ENCODE assay signal across 8 cellular contexts in genomic region chr1:181149326-181150000, GRCh38.
DNase-seq lines count a peak whose midpoint lies in the region; ATAC-seq and TF ChIP-seq lines count a peak whose summit lies in the region.

No MANE protein-coding gene starts in this region.

- no peak overlapping the region for H3K4me3 ChIP-seq in PC-9

- POLR2A ChIA-PET in activated CD4-positive, alpha-beta T cell treated with anti-CD3 and anti-CD28 coated beads for 36 hours (lab: Charles Lee) = interaction anchor here (0.6 to 0.8 kb wide), 4 partner anchors 10 to 60 kb away, joined by 3 read pairs; no protein-coding TSS in a partner anchor
- POLR2A ChIA-PET in PC-9 (lab: Charles Lee; ENCODE audit: unreplicated experiment) = interaction anchor here (0.6 kb wide), 1 partner anchor 72 kb away, joined by 6 read pairs; no protein-coding TSS in a partner anchor

- peak overlapping the region; percentile 42 for H3K4me3 Mint-ChIP-seq in activated CD4-positive, alpha-beta T cell treated with anti-CD3 and anti-CD28 coated beads for 36 hours

- peak; percentile 87 for DNase-seq in GF-D8 (lab: John Stamatoyannopoulos, UW)
- peak; percentile 71 for DNase-seq in HT1080 (ENCODE audit: low read depth)
- DNase-seq in activated CD4-positive, alpha-beta T cell treated with anti-CD3 and anti-CD28 coated beads for 36 hours = peak; percentile 87
- peak in 1 of 2 donors; percentile 47 for DNase-seq in left colon
- DNase-seq in hippocampal formation (lab: John Stamatoyannopoulos, UW) = no peak
- DNase-seq in dedifferentiated amniotic fluid mesenchymal stem cell (ENCODE audit: extremely low spot score) = no peak
- DNase-seq in PC-9 = no peak

- peaks cover 46% of the 10 kb centered on the region for H3K4me1 Mint-ChIP-seq in activated CD4-positive, alpha-beta T cell treated with anti-CD3 and anti-CD28 coated beads for 36 hours

- CTCF ChIA-PET in activated CD4-positive, alpha-beta T cell treated with anti-CD3 and anti-CD28 coated beads for 36 hours (lab: Charles Lee) = interaction anchor here (0.6 to 4.8 kb wide), 13 partner anchors 7 to 268 kb away, joined by 3 to 26 read pairs (median 4); partner anchors contain the start of gene STX6
- CTCF ChIA-PET in PC-9 (lab: Charles Lee) = no interaction called here

- H3K4me1 ChIP-seq in PC-9 (replicated peaks; ENCODE audit: insufficient read depth) = 0 out of 2 replicates have a peak, but pooled peaks cover 8% of the 10 kb centered on the region

- BruUV-seq in PC-9 (replicated peaks; lab: Mats Ljungman, UMichigan) = no TSS peak

- no peaks in the 10 kb centered on the region for H3K36me3 ChIP-seq in PC-9 (ENCODE audit: low read depth)

- H3K9me3 ChIP-seq in PC-9 (ENCODE audit: insufficient read depth, low read depth) = no peaks in the 10 kb centered on the region

- H3K27me3 Mint-ChIP-seq in activated CD4-positive, alpha-beta T cell treated with anti-CD3 and anti-CD28 coated beads for 36 hours = no peaks in the 10 kb centered on the region

- 0 out of 2 replicates have a peak, but pooled peaks cover 5% of the 10 kb centered on the region for H3F3A ChIP-seq in PC-9 (ENCODE audit: insufficient read depth, low read depth)

- ATAC-seq in GM21390 (IDR thresholded peaks at IDR 0.05; ENCODE audit: unreplicated experiment) (peak; percentile 82), left colon (peak; percentile 50)
- peak; percentile 98 for ATAC-seq in activated CD4-positive, alpha-beta T cell treated with anti-CD3 and anti-CD28 coated beads for 36 hours

- no peaks in the 10 kb centered on the region for H3K9me2 ChIP-seq in PC-9 (ENCODE audit: insufficient read depth)

- intact Hi-C loops in activated CD4-positive, alpha-beta T cell treated with anti-CD3 and anti-CD28 coated beads for 36 hours (cut with DNase I, micrococcal nuclease) = loop anchor here (2.0 to 10.0 kb wide), 3 partner anchors 17 to 515 kb away; partner anchors contain the start of gene XPR1 (in 2 of the 2)
- intact Hi-C loops in left colon (cut with DNase I, micrococcal nuclease) (loop anchor here in 1 of 2 donors (10.0 kb wide), 1 partner anchor 65 kb away; the partner anchor contains the start of gene IER5), PC-9 (cut with micrococcal nuclease; ENCODE audit: unreplicated experiment) (no loop called here)

- H3K27me3 ChIP-seq in PC-9 (ENCODE audit: insufficient read depth, low read depth) = no peaks in the 10 kb centered on the region

- H3K27ac Mint-ChIP-seq in activated CD4-positive, alpha-beta T cell treated with anti-CD3 and anti-CD28 coated beads for 36 hours = peak overlapping the region; percentile 87

- H4K20me1 ChIP-seq in PC-9 (ENCODE audit: insufficient read depth) = no peaks in the 10 kb centered on the region

- H3K9me3 Mint-ChIP-seq in activated CD4-positive, alpha-beta T cell treated with anti-CD3 and anti-CD28 coated beads for 36 hours (ENCODE audit: low read depth) = no peaks in the 10 kb centered on the region

- TF ChIP-seq CTCF in PC-9 (conservative IDR thresholded peaks at IDR 0.05) = no peak

- no peak overlapping the region for H3K4me2 ChIP-seq in PC-9

- H3K27ac ChIP-seq in PC-9 = no peak overlapping the region

- H3K79me2 ChIP-seq in PC-9 (ENCODE audit: low read depth) = no peaks in the 10 kb centered on the region

- H3K36me3 Mint-ChIP-seq in activated CD4-positive, alpha-beta T cell treated with anti-CD3 and anti-CD28 coated beads for 36 hours (ENCODE audit: low read depth) = no peaks in the 10 kb centered on the region

- H2AFZ ChIP-seq in PC-9 = no peak overlapping the region

Comparison
In these comparisons a context has a peak if more than half of its experiments do, and no peak if none do; other contexts are left out.
1. DNase-seq: peak in GF-D8 (single experiment), HT1080 (single experiment) and activated CD4-positive, alpha-beta T cell treated with anti-CD3 and anti-CD28 coated beads for 36 hours (single experiment); none in hippocampal formation (0 of 2), dedifferentiated amniotic fluid mesenchymal stem cell (single experiment) and PC-9 (0 of 2).
2. Peak in every context shown above with its lines, with median percentiles within 50 percentile points of each other: ATAC-seq.